In genomic region chr2:23722255-23722654, GRCh38 we compare ENCODE assay signal across 30 cellular contexts.
"Had no signal": no experiment of that assay in that cellular context is flagged by ENCODE, and none has a peak within 500 bp of the region (broad histone marks: within the 10 kb centered on the region; RNA-seq: fewer than 3 reads in every experiment).

No MANE protein-coding gene starts in this region.

- H3K4me2 ChIP-seq: hepatocyte had no signal

- H3K36me3 ChIP-seq: breast epithelium, cardiac muscle cell, colonic mucosa, WERI-Rb-1 had no signal

- H3K27me3 ChIP-seq: ascending aorta, breast epithelium, cardiac muscle cell, colonic mucosa, esophagus squamous epithelium, gastroesophageal sphincter, heart right ventricle, hepatocyte had no signal

- H3K27ac ChIP-seq: ascending aorta, breast epithelium, cardiac muscle cell, colonic mucosa, esophagus squamous epithelium, gastroesophageal sphincter, heart right ventricle, hepatocyte, WERI-Rb-1 had no signal

- H3K4me3 ChIP-seq: ascending aorta, breast epithelium, cardiac muscle cell, colonic mucosa, esophagus squamous epithelium, gastroesophageal sphincter, heart right ventricle, hepatocyte had no signal

- H3K79me2 ChIP-seq: hepatocyte had no signal

- H3K9me3 ChIP-seq: colonic mucosa had no signal

- DNase-seq: activated B cell treated with CpG ODN at 0.5 μM for 24 hours; activated CD4-positive, alpha-beta T cell treated with anti-CD3 and anti-CD28 coated beads, Interleukin-2, amount 10 ng/mL, durations not matched to agents 7 days and 5 days; activated CD4-positive, alpha-beta T cell treated with anti-CD3 and anti-CD28 coated beads, Interleukin-2, amount 50 U/mL, for 4 hours; activated CD8-positive, alpha-beta T cell treated with anti-CD3 and anti-CD28 coated beads for 36 hours; activated gamma-delta T cell; activated naive CD4-positive, alpha-beta T cell; activated naive CD4-positive, alpha-beta T cell treated with anti-CD3 and anti-CD28 coated beads, Interleukin-2, amount 10 ng/mL, durations not matched to agents 7 days and 5 days; activated naive CD8-positive, alpha-beta T cell treated with anti-CD3 and anti-CD28 coated beads, Interleukin-2, amount 10 ng/mL, durations not matched to agents 7 days and 5 days; activated T-cell treated with anti-CD3 and anti-CD28 coated beads, Interleukin-2, amount 50 U/mL, for 48 hours; central memory CD4-positive, alpha-beta T cell; cerebellar nuclear complex; colonic mucosa; effector CD8-positive, alpha-beta T cell; erythroblast; esophagus squamous epithelium; foreskin melanocyte; heart right ventricle; T-helper 1 cell; T-helper 17 cell; T1000; WERI-Rb-1 had no signal

- H3K4me1 ChIP-seq: ascending aorta, breast epithelium, colonic mucosa had no signal

- H2AFZ ChIP-seq: hepatocyte had no signal

- H3K4me1 Mint-ChIP-seq: activated B cell treated with CpG ODN at 0.5 μM for 24 hours; activated CD4-positive, alpha-beta T cell treated with anti-CD3 and anti-CD28 coated beads, Interleukin-2, amount 10 ng/mL, durations not matched to agents 7 days and 5 days; activated naive CD4-positive, alpha-beta T cell treated with anti-CD3 and anti-CD28 coated beads, Interleukin-2, amount 10 ng/mL, durations not matched to agents 7 days and 5 days; activated naive CD8-positive, alpha-beta T cell treated with anti-CD3 and anti-CD28 coated beads, Interleukin-2, amount 10 ng/mL, durations not matched to agents 7 days and 5 days; brain had no signal

- H3K27ac Mint-ChIP-seq: activated B cell treated with CpG ODN at 0.5 μM for 24 hours; activated CD4-positive, alpha-beta T cell treated with anti-CD3 and anti-CD28 coated beads, Interleukin-2, amount 10 ng/mL, durations not matched to agents 7 days and 5 days; activated CD8-positive, alpha-beta T cell treated with anti-CD3 and anti-CD28 coated beads for 36 hours; activated naive CD4-positive, alpha-beta T cell treated with anti-CD3 and anti-CD28 coated beads, Interleukin-2, amount 10 ng/mL, durations not matched to agents 7 days and 5 days; activated naive CD4-positive, alpha-beta T cell treated with anti-CD3 and anti-CD28 coated beads, Interleukin-2, amount 50 U/mL, for 72 hours; activated naive CD8-positive, alpha-beta T cell treated with anti-CD3 and anti-CD28 coated beads, Interleukin-2, amount 10 ng/mL, durations not matched to agents 7 days and 5 days; brain; T-helper 17 cell; T-helper 2 cell treated with Interferon-gamma antibody and Interleukin-4, amounts not matched to agents 5 μg/mL and 100 μg/mL, for 36 hours had no signal

- H3K4me3 Mint-ChIP-seq: activated B cell treated with CpG ODN at 0.5 μM for 24 hours; activated CD4-positive, alpha-beta T cell treated with anti-CD3 and anti-CD28 coated beads, Interleukin-2, amount 10 ng/mL, durations not matched to agents 7 days and 5 days; activated CD8-positive, alpha-beta T cell treated with anti-CD3 and anti-CD28 coated beads for 36 hours; activated naive CD4-positive, alpha-beta T cell treated with anti-CD3 and anti-CD28 coated beads, Interleukin-2, amount 10 ng/mL, durations not matched to agents 7 days and 5 days; activated naive CD8-positive, alpha-beta T cell treated with anti-CD3 and anti-CD28 coated beads, Interleukin-2, amount 10 ng/mL, durations not matched to agents 7 days and 5 days; brain; T-helper 17 cell; T-helper 2 cell treated with Interferon-gamma antibody and Interleukin-4, amounts not matched to agents 5 μg/mL and 100 μg/mL, for 36 hours had no signal

- ATAC-seq: activated CD4-positive, CD25-positive, alpha-beta regulatory T cell treated with anti-CD3 and anti-CD28 coated beads, Interleukin-2, amount 50 U/mL, for 24 hours; activated CD8-positive, alpha-beta T cell treated with anti-CD3 and anti-CD28 coated beads for 36 hours; activated naive CD4-positive, alpha-beta T cell treated with anti-CD3 and anti-CD28 coated beads, Interleukin-2, amount 50 U/mL, for 72 hours; gastroesophageal sphincter; T-helper 17 cell had no signal

- H3K27me3 Mint-ChIP-seq: activated B cell treated with CpG ODN at 0.5 μM for 24 hours; activated CD4-positive, alpha-beta T cell treated with anti-CD3 and anti-CD28 coated beads, Interleukin-2, amount 10 ng/mL, durations not matched to agents 7 days and 5 days; activated CD8-positive, alpha-beta T cell treated with anti-CD3 and anti-CD28 coated beads for 36 hours; activated naive CD4-positive, alpha-beta T cell treated with anti-CD3 and anti-CD28 coated beads, Interleukin-2, amount 10 ng/mL, durations not matched to agents 7 days and 5 days; activated naive CD8-positive, alpha-beta T cell treated with anti-CD3 and anti-CD28 coated beads, Interleukin-2, amount 10 ng/mL, durations not matched to agents 7 days and 5 days; brain; T-helper 17 cell had no signal
